ENCODE assay signal across 21 cellular contexts in genomic region chr6:166852484-166852975, GRCh38.
A peak's percentile ranks its signal among the peaks of the same experiment; 100 is the strongest.
DNase-seq lines count a peak whose midpoint lies in the region; ATAC-seq and TF ChIP-seq lines count a peak whose summit lies in the region.
"Had no signal": no experiment of that assay in that cellular context is flagged by ENCODE, and none has a peak within 500 bp of the region (broad histone marks: within the 10 kb centered on the region; RNA-seq: fewer than 3 reads in every experiment).

No MANE protein-coding gene starts in this region.

- POLR2A ChIA-PET in GM10248 (lab: Yijun Ruan, JAX) (no interaction called here), activated B cell treated with CpG ODN at 0.5 μM for 24 hours (lab: Charles Lee) (interaction anchor here (1.0 kb wide), 1 partner anchor 243 kb away, joined by 3 read pairs; no protein-coding TSS in a partner anchor)

- no peak for ATAC-seq in activated B cell treated with CpG ODN at 0.5 μM for 24 hours (ENCODE audit: low read depth)
- ATAC-seq in HG02759 (IDR thresholded peaks at IDR 0.05; ENCODE audit: unreplicated experiment) = no peak
- ATAC-seq: mucosa of descending colon had no signal

- intact Hi-C loops in activated B cell treated with CpG ODN at 0.5 μM for 24 hours (cut with micrococcal nuclease) (no loop called here), stomach (cut with DNase I; ENCODE audit: low total_unique reads) (no loop called here)

- peaks cover 0 to 6% (median 0%) of the 10 kb centered on the region in 4 donors for H3K9me3 ChIP-seq in stomach
- H3K9me3 ChIP-seq: mucosa of descending colon, neutrophil, upper lobe of right lung had no signal

- no peak for TF ChIP-seq POLR2A in stomach (IDR thresholded peaks at IDR 0.05)

- H3K4me3 Mint-ChIP-seq in activated B cell treated with CpG ODN at 0.5 μM for 24 hours (no peak overlapping the region), neural crest cell (no peak overlapping the region), chondrocyte (ENCODE audit: unreplicated experiment) (no peak overlapping the region)
- H3K4me3 Mint-ChIP-seq: activated CD4-positive, alpha-beta T cell treated with anti-CD3 and anti-CD28 coated beads, Interleukin-2, amount 10 ng/mL, durations not matched to agents 24 days and 14 days; CD8-positive, alpha-beta memory T cell; HFFc6 had no signal

- WGBS in stomach, 5 donors = 55 to 84% (median 71%) methylated on average over 11 to 18 of the region's 18 CpGs

- H3K4me1 Mint-ChIP-seq in activated B cell treated with CpG ODN at 0.5 μM for 24 hours (peaks cover 52% of the 10 kb centered on the region), neural crest cell (no peaks in the 10 kb centered on the region), chondrocyte (ENCODE audit: low read depth) (peaks cover 9% of the 10 kb centered on the region)
- H3K4me1 Mint-ChIP-seq: CD8-positive, alpha-beta memory T cell had no signal

- CTCF ChIA-PET in GM10248 (lab: Yijun Ruan, JAX) = interaction anchor here (0.7 kb wide), 1 partner anchor 27 kb away, joined by 3 read pairs; no protein-coding TSS in a partner anchor
- CTCF ChIA-PET in activated B cell treated with CpG ODN at 0.5 μM for 24 hours (lab: Charles Lee) = no interaction called here

- H3K4me1 ChIP-seq in stomach = no peaks in the 10 kb centered on the region
- H3K4me1 ChIP-seq: upper lobe of right lung had no signal

- H3K27me3 Mint-ChIP-seq in activated B cell treated with CpG ODN at 0.5 μM for 24 hours = no peaks in the 10 kb centered on the region
- H3K27me3 Mint-ChIP-seq in neural crest cell (ENCODE audit: low read depth) = no peaks in the 10 kb centered on the region
- no peaks in the 10 kb centered on the region for H3K27me3 Mint-ChIP-seq in chondrocyte (ENCODE audit: low read depth)
- H3K27me3 Mint-ChIP-seq: activated CD4-positive, alpha-beta T cell treated with anti-CD3 and anti-CD28 coated beads, Interleukin-2, amount 10 ng/mL, durations not matched to agents 24 days and 14 days; CD8-positive, alpha-beta memory T cell had no signal

- no peak overlapping the region for H3K27ac ChIP-seq in stomach
- H3K27ac ChIP-seq: coronary artery, neutrophil, spleen, upper lobe of right lung had no signal

- H3K27ac Mint-ChIP-seq in activated B cell treated with CpG ODN at 0.5 μM for 24 hours (peak overlapping the region; percentile 33), neural crest cell (ENCODE audit: unreplicated experiment) (peak overlapping the region; percentile 12), chondrocyte (ENCODE audit: unreplicated experiment) (no peak overlapping the region)
- H3K27ac Mint-ChIP-seq: activated CD4-positive, alpha-beta T cell treated with anti-CD3 and anti-CD28 coated beads, Interleukin-2, amount 10 ng/mL, durations not matched to agents 24 days and 14 days; HFFc6 had no signal

- in situ Hi-C loops in GM13977 (cut with MboI; ENCODE audit: low pct_unique_long_range_greater_than_20kb, low sequenced_read_pairs, unreplicated experiment) = no loop called here

- no peak for TF ChIP-seq CTCF in GM10248 (IDR thresholded peaks at IDR 0.05; ENCODE audit: control extremely low read depth, extremely low read depth, low read depth, missing control alignments)
- peak; percentile 16 for TF ChIP-seq CTCF in GM13977 (IDR thresholded peaks at IDR 0.05; ENCODE audit: extremely low read depth, insufficient read depth, missing control alignments)
- TF ChIP-seq CTCF in activated B cell treated with CpG ODN at 0.5 μM for 24 hours (IDR thresholded peaks at IDR 0.05) = no peak
- TF ChIP-seq CTCF in neural crest cell (conservative IDR thresholded peaks at IDR 0.05) = no peak
- TF ChIP-seq CTCF in chondrocyte (IDR thresholded peaks at IDR 0.05) = no peak
- TF ChIP-seq CTCF in stomach (IDR thresholded peaks at IDR 0.05) = no peak

- H3K36me3 ChIP-seq in stomach = peaks cover 0 to 14% (median 0%) of the 10 kb centered on the region in 4 donors
- H3K36me3 ChIP-seq: heart right ventricle, neutrophil, spleen, upper lobe of right lung had no signal

- H3K4me3 ChIP-seq in stomach = no peak overlapping the region
- H3K4me3 ChIP-seq: coronary artery, heart right ventricle, mucosa of descending colon, spleen, upper lobe of right lung had no signal

- H3K27me3 ChIP-seq in stomach = no peaks in the 10 kb centered on the region
- H3K27me3 ChIP-seq: neutrophil, spleen, upper lobe of right lung had no signal

- TF ChIP-seq EP300 in stomach (IDR thresholded peaks at IDR 0.05) = no peak

- H3K36me3 Mint-ChIP-seq in activated B cell treated with CpG ODN at 0.5 μM for 24 hours (ENCODE audit: low read depth) (no peaks in the 10 kb centered on the region), neural crest cell (ENCODE audit: low read depth) (peaks cover 9% of the 10 kb centered on the region), chondrocyte (ENCODE audit: low read depth) (no peaks in the 10 kb centered on the region)

- DNase-seq in GM10248 (ENCODE audit: extremely low spot score) = peak; percentile 38
- no peak for DNase-seq in GM13977 (ENCODE audit: low spot score)
- no peak for DNase-seq in activated B cell treated with CpG ODN at 0.5 μM for 24 hours
- no peak for DNase-seq in neural crest cell (ENCODE audit: low read depth, low spot score)
- no peak for DNase-seq in chondrocyte (ENCODE audit: low spot score)
- no peak for DNase-seq in stomach
- DNase-seq: activated CD4-positive, alpha-beta T cell treated with anti-CD3 and anti-CD28 coated beads, Interleukin-2, amount 10 ng/mL, durations not matched to agents 24 days and 14 days; CD8-positive, alpha-beta memory T cell; DMS79; heart right ventricle; HFFc6; IMR-90; mucosa of descending colon; NCI-H1417; NCI-H510A treated with DMSO at 0.1 percent for 48 hours; spleen; stimulated activated CD4-positive, alpha-beta T cell treated with anti-CD3 and anti-CD28 coated beads, Interleukin-4, amount 100 ng/mL, for 4 hours; upper lobe of right lung had no signal

- H3K9me3 Mint-ChIP-seq in activated B cell treated with CpG ODN at 0.5 μM for 24 hours = no peaks in the 10 kb centered on the region
- peaks cover 3% of the 10 kb centered on the region for H3K9me3 Mint-ChIP-seq in neural crest cell
- H3K9me3 Mint-ChIP-seq in chondrocyte (ENCODE audit: low read depth) = peaks cover 3% of the 10 kb centered on the region
- H3K9me3 Mint-ChIP-seq: activated CD4-positive, alpha-beta T cell treated with anti-CD3 and anti-CD28 coated beads, Interleukin-2, amount 10 ng/mL, durations not matched to agents 24 days and 14 days; CD8-positive, alpha-beta memory T cell had no signal
